Comparison of ENCODE assay signal across 11 cellular contexts in genomic region chrX:130878350-130879341, GRCh38. TPM values are rescaled to one million over a fixed set of nuclear protein-coding genes. Genes with fewer than 3 reads are reported as not detected.
DNase-seq lines count a peak whose midpoint lies in the region; ATAC-seq and TF ChIP-seq lines count a peak whose summit lies in the region.
"Had no signal": no experiment of that assay in that cellular context is flagged by ENCODE, and none has a peak within 500 bp of the region (broad histone marks: within the 10 kb centered on the region; RNA-seq: fewer than 3 reads in every experiment).

No MANE protein-coding gene starts in this region.

- peak; percentile 80 for ATAC-seq in left lung
- no peak for ATAC-seq in HG03135 (IDR thresholded peaks at IDR 0.05; ENCODE audit: unreplicated experiment)
- no peak for ATAC-seq in HG02623 (IDR thresholded peaks at IDR 0.05; ENCODE audit: unreplicated experiment)
- ATAC-seq in GM18511 (IDR thresholded peaks at IDR 0.05; ENCODE audit: unreplicated experiment), result no peak

- TF ChIP-seq CTCF in AG09319 (IDR thresholded peaks at IDR 0.05; ENCODE audit: low read depth, low read length) (no peak), brain microvascular endothelial cell (IDR thresholded peaks at IDR 0.05; ENCODE audit: low read depth, low read length, missing control alignments) (no peak), left lung (IDR thresholded peaks at IDR 0.05) (no peak)

- H3K9me3 ChIP-seq in left lung, result no peaks in the 10 kb centered on the region

- H3K4me1 ChIP-seq in left lung, result peaks cover 0 to 3% of the 10 kb centered on the region in 2 donors

- H3K4me1 Mint-ChIP-seq in activated naive CD4-positive, alpha-beta T cell treated with anti-CD3 and anti-CD28 coated beads, Interleukin-2, amount 10 ng/mL, durations not matched to agents 7 days and 5 days, result peaks cover 17% of the 10 kb centered on the region

- no peaks in the 10 kb centered on the region for H3K36me3 ChIP-seq in brain microvascular endothelial cell (replicated peaks)
- no peaks in the 10 kb centered on the region for H3K36me3 ChIP-seq in left lung

- CTCF ChIA-PET in activated naive CD4-positive, alpha-beta T cell treated with anti-CD3 and anti-CD28 coated beads, Interleukin-2, amount 10 ng/mL, durations not matched to agents 7 days and 5 days (lab: Charles Lee), result no interaction called here

- H3K27ac ChIP-seq in brain microvascular endothelial cell (no peak overlapping the region), left lung (no peak overlapping the region)

- H3K4me3 ChIP-seq in brain microvascular endothelial cell (ENCODE audit: low read depth, low read length) (no peak overlapping the region), left lung (no peak overlapping the region)

- H3K4me3 Mint-ChIP-seq in activated naive CD4-positive, alpha-beta T cell treated with anti-CD3 and anti-CD28 coated beads, Interleukin-2, amount 10 ng/mL, durations not matched to agents 7 days and 5 days, result no peak overlapping the region

- peaks cover 9% of the 10 kb centered on the region for H3K36me3 Mint-ChIP-seq in activated naive CD4-positive, alpha-beta T cell treated with anti-CD3 and anti-CD28 coated beads, Interleukin-2, amount 10 ng/mL, durations not matched to agents 7 days and 5 days

- DNase-seq in AG09319 (ENCODE audit: extremely low read depth, low read depth) (peak; percentile 74), LoVo (ENCODE audit: low spot score) (peak; percentile 1), brain microvascular endothelial cell (peak; percentile 56), left lung (no peak)
- no peak for DNase-seq in activated naive CD4-positive, alpha-beta T cell treated with anti-CD3 and anti-CD28 coated beads, Interleukin-2, amount 10 ng/mL, durations not matched to agents 7 days and 5 days
- DNase-seq: activated CD4-positive, CD25-positive, alpha-beta regulatory T cell treated with anti-CD3 and anti-CD28 coated beads, Interleukin-2, amount 50 U/mL, for 72 hours; cerebellar nuclear complex; NCI-H1092 treated with DMSO at 0.1 percent for 48 hours had no signal

- in situ Hi-C loops in brain microvascular endothelial cell (cut with HindIII; ENCODE audit: low pct_ligation_motif_present, low sequenced_read_pairs), result no loop called here

- H3K27me3 ChIP-seq in brain microvascular endothelial cell (replicated peaks), result no peaks in the 10 kb centered on the region
- H3K27me3 ChIP-seq in left lung, result peaks cover 0 to 10% of the 10 kb centered on the region in 2 donors

- no peak overlapping the region for H3K27ac Mint-ChIP-seq in activated naive CD4-positive, alpha-beta T cell treated with anti-CD3 and anti-CD28 coated beads, Interleukin-2, amount 10 ng/mL, durations not matched to agents 7 days and 5 days

- no peaks in the 10 kb centered on the region for H3K27me3 Mint-ChIP-seq in activated naive CD4-positive, alpha-beta T cell treated with anti-CD3 and anti-CD28 coated beads, Interleukin-2, amount 10 ng/mL, durations not matched to agents 7 days and 5 days

- peaks cover 9% of the 10 kb centered on the region for H3K9me3 Mint-ChIP-seq in activated naive CD4-positive, alpha-beta T cell treated with anti-CD3 and anti-CD28 coated beads, Interleukin-2, amount 10 ng/mL, durations not matched to agents 7 days and 5 days

- intact Hi-C loops in left lung (cut with DNase I), result no loop called here

RNA-seq across cellular contexts. Expression of gene ENOX2, which starts 24.4 kb away (rescaled TPM):
- total RNA-seq in left lung, result 10 to 100 TPM; 12.8 to 13.4 TPM

Comparison
In these comparisons a context has a peak if more than half of its experiments do, and no peak if none do; other contexts are left out.
1. DNase-seq: peak in AG09319 (single experiment), LoVo (single experiment) and brain microvascular endothelial cell (single experiment); none in left lung (0 of 2) and activated naive CD4-positive, alpha-beta T cell treated with anti-CD3 and anti-CD28 coated beads, Interleukin-2, amount 10 ng/mL, durations not matched to agents 7 days and 5 days (single experiment).